1 cellular context compared by ENCODE assay signal in genomic region chr13:95404141-95404882, GRCh38.
TF ChIP-seq lines count a peak whose summit lies in the region.

No MANE protein-coding gene starts in this region.

TF ChIP-seq in H1, 55 proteins besides CTCF, POLR2A, EP300 and RAD21 (continued from another document):
- no peak for TF ChIP-seq SRF (IDR thresholded peaks at IDR 0.05; ENCODE audit: low read depth, low read length)
- TF ChIP-seq HDAC2 (IDR thresholded peaks at IDR 0.05; ENCODE audit: borderline replicate concordance in 1 of 2, low read depth in 2 of 2, low read length in 2 of 2), result 0 out of 4 replicates have a peak, but pooled peaks of 1 of the 2 experiments have one; percentile 40
- TF ChIP-seq POU5F1 (IDR thresholded peaks at IDR 0.05; ENCODE audit: low read depth, low read length), result no peak
- TF ChIP-seq CHD2 (IDR thresholded peaks at IDR 0.05; ENCODE audit: low read length), result no peak
- no peak for TF ChIP-seq BACH1 (IDR thresholded peaks at IDR 0.05; ENCODE audit: low read length)
- TF ChIP-seq SP1 (IDR thresholded peaks at IDR 0.05; ENCODE audit: low read depth, low read length), result no peak
- TF ChIP-seq HDAC6 (IDR thresholded peaks at IDR 0.05; ENCODE audit: low read depth, low read length), result no peak
- TF ChIP-seq ASH2L (IDR thresholded peaks at IDR 0.05; ENCODE audit: low read length), result peak; percentile 37
- TF ChIP-seq TBP (IDR thresholded peaks at IDR 0.05; ENCODE audit: low read depth, low read length), result no peak
- no peak for TF ChIP-seq EGR1 (IDR thresholded peaks at IDR 0.05; ENCODE audit: borderline replicate concordance, low read depth, low read length)
- TF ChIP-seq, protein P1, sequence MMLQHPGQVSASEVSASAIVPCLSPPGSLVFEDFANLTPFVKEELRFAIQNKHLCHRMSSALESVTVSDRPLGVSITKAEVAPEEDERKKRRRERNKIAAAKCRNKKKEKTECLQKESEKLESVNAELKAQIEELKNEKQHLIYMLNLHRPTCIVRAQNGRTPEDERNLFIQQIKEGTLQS (IDR thresholded peaks at IDR 0.05; ENCODE audit: insufficient read depth, low read depth, low read length), result no peak
- no peak for TF ChIP-seq BCL11A (IDR thresholded peaks at IDR 0.05; ENCODE audit: low read depth in 2 of 2, low read length in 2 of 2)
- TF ChIP-seq MAX (IDR thresholded peaks at IDR 0.05), result peak; percentile 22; the same call in 1 of the 2 replicates
- TF ChIP-seq GABPA (IDR thresholded peaks at IDR 0.05; ENCODE audit: borderline replicate concordance, insufficient read depth, low read length), result no peak
- no peak for TF ChIP-seq CEBPB (IDR thresholded peaks at IDR 0.05; ENCODE audit: low read depth, low read length)
- TF ChIP-seq SIX5 (IDR thresholded peaks at IDR 0.05; ENCODE audit: low read depth, low read length), result no peak
- TF ChIP-seq, protein P2, sequence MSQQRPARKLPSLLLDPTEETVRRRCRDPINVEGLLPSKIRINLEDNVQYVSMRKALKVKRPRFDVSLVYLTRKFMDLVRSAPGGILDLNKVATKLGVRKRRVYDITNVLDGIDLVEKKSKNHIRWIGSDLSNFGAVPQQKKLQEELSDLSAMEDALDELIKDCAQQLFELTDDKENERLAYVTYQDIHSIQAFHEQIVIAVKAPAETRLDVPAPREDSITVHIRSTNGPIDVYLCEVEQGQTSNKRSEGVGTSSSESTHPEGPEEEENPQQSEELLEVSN (IDR thresholded peaks at IDR 0.05), result no peak
- no peak for TF ChIP-seq SUZ12 (IDR thresholded peaks at IDR 0.05; ENCODE audit: low read length)
- TF ChIP-seq FOSL1 (IDR thresholded peaks at IDR 0.05; ENCODE audit: insufficient read depth, low read depth, low read length), result no peak
- TF ChIP-seq KDM4A (IDR thresholded peaks at IDR 0.05; ENCODE audit: low read depth, low read length, severe bottlenecking), result peak; percentile 69
- peak; percentile 25; the same call in 1 of the 2 replicates for TF ChIP-seq YY1 (IDR thresholded peaks at IDR 0.05; ENCODE audit: low read depth, low read length)
- no peak for TF ChIP-seq TAF7 (optimal IDR thresholded peaks at IDR 0.05; ENCODE audit: borderline replicate concordance, low read depth, low read length)
- no peak for TF ChIP-seq NANOG (IDR thresholded peaks at IDR 0.05; ENCODE audit: insufficient read depth, low read depth, low read length, poor library complexity, severe bottlenecking)
- no peak for TF ChIP-seq TEAD4 (IDR thresholded peaks at IDR 0.05; ENCODE audit: low read depth, low read length)
- no peak for TF ChIP-seq KDM5A (IDR thresholded peaks at IDR 0.05; ENCODE audit: low read length)
- no peak for TF ChIP-seq SP2 (IDR thresholded peaks at IDR 0.05; ENCODE audit: low read length)
- no peak for TF ChIP-seq RNF2 (IDR thresholded peaks at IDR 0.05; ENCODE audit: borderline replicate concordance, low read depth, low read length, missing control alignments, poor library complexity, severe bottlenecking)
- no peak for TF ChIP-seq CHD7 (IDR thresholded peaks at IDR 0.05; ENCODE audit: insufficient replicate concordance, low read length)
- TF ChIP-seq TAF1 (IDR thresholded peaks at IDR 0.05; ENCODE audit: low read depth, low read length), result no peak
- 0 out of 2 replicates have a peak, but pooled peaks have one; percentile 48 for TF ChIP-seq JUND (IDR thresholded peaks at IDR 0.05; ENCODE audit: low read length)
- TF ChIP-seq PHF8 (conservative IDR thresholded peaks at IDR 0.05; ENCODE audit: low read depth, low read length), result 0 out of 2 replicates have a peak, but pooled peaks have one; percentile 39
- no peak for TF ChIP-seq KDM1A (IDR thresholded peaks at IDR 0.05; ENCODE audit: borderline replicate concordance, low read length)
- TF ChIP-seq SP4 (IDR thresholded peaks at IDR 0.05; ENCODE audit: low read length), result 0 out of 2 replicates have a peak, but pooled peaks have one; percentile 22
- no peak for TF ChIP-seq MAFK (IDR thresholded peaks at IDR 0.05; ENCODE audit: low read depth, low read length)
- no peak for TF ChIP-seq POLR2AphosphoS5 (IDR thresholded peaks at IDR 0.05; ENCODE audit: low read depth, low read length)
- no peak for TF ChIP-seq GTF2F1 (IDR thresholded peaks at IDR 0.05; ENCODE audit: borderline replicate concordance, low read depth, low read length)
- no peak for TF ChIP-seq NRF1 (IDR thresholded peaks at IDR 0.05; ENCODE audit: low read depth, low read length)
